Comparison of ENCODE assay signal across 21 cellular contexts in the genomic region with DNA sequence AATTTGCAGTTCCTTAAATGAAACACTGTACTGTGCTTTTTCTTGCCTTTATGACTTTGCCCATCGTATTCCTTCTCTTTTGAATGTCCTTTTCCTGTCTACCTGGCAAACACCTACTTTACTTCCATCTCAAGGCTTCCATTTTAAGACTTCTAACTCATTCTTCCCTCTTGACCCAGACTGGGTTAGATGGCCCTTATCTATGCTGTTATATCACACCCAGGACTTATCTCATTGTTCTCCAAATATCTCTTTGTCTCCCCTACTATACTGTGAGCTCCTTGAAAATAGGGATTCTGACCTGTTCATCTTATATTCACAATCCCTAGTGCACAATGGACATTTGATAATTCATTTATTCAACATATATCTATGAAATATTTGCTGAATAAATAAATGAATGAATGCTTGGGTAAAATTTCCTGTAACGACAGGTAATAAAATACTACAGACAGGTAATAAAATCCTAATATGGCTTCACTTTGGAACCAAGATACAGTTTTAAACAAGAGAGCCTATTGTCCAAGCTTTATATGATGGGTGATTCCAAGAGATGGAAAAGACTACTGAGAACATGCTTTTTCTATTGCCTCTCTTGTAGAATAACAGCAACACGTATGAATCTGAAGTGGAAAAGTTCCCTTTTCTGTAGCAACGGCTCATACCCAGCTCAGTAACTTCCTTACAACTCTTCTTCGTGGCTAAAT. TPM values are rescaled to one million over a fixed set of nuclear protein-coding genes. Genes with fewer than 3 reads are reported as not detected.
"Had no signal": no experiment of that assay in that cellular context is flagged by ENCODE, and none has a peak within 500 bp of the region (broad histone marks: within the 10 kb centered on the region; RNA-seq: fewer than 3 reads in every experiment).

No MANE protein-coding gene starts in this region.

- H3K9me3 ChIP-seq: SJSA1 had no signal

- DNase-seq: activated CD4-positive, alpha-beta memory T cell treated with anti-CD3 and anti-CD28 coated beads for 36 hours; activated CD4-positive, alpha-beta T cell treated with anti-CD3 and anti-CD28 coated beads, Interleukin-2, amount 10 ng/mL, durations not matched to agents 7 days and 5 days; activated CD4-positive, CD25-positive, alpha-beta regulatory T cell treated with anti-CD3 and anti-CD28 coated beads, Interleukin-2, amount 50 U/mL, for 72 hours; activated CD8-positive, alpha-beta memory T cell treated with anti-CD3 and anti-CD28 coated beads for 24 hours; activated naive CD4-positive, alpha-beta T cell treated with anti-CD3 and anti-CD28 coated beads, Interleukin-2, amount 50 U/mL, for 16 hours; activated T-cell treated with anti-CD3 and anti-CD28 coated beads, Interleukin-2, amount 50 U/mL, for 48 hours; aorta; IMR-90; KBM-7; NCI-H1105 treated with DMSO at 0.1 percent for 48 hours; NCI-H1436 treated with DMSO at 0.1 percent for 48 hours; NCI-H187 treated with DMSO at 0.1 percent for 48 hours; NCI-H2081 treated with DMSO at 0.1 percent for 48 hours; NCI-H446; NCI-H524; SHP77 had no signal

- H3K4me1 ChIP-seq: SJSA1 had no signal

- H3K27me3 ChIP-seq: SJSA1 had no signal

- H3K4me3 Mint-ChIP-seq: activated CD4-positive, alpha-beta memory T cell treated with anti-CD3 and anti-CD28 coated beads for 36 hours; activated CD4-positive, alpha-beta T cell treated with anti-CD3 and anti-CD28 coated beads, Interleukin-2, amount 10 ng/mL, durations not matched to agents 7 days and 5 days; central memory CD8-positive, alpha-beta T cell; T-helper 1 cell treated with Interleukin-12 subunit alpha and Interleukin-12 subunit beta and Interleukin-4 antibody, amounts not matched to agents 30 μg/mL and 1 μg/mL, for 36 hours; WTC11 had no signal

- H3K9me3 Mint-ChIP-seq: activated CD4-positive, alpha-beta memory T cell treated with anti-CD3 and anti-CD28 coated beads for 36 hours; activated CD4-positive, alpha-beta T cell treated with anti-CD3 and anti-CD28 coated beads, Interleukin-2, amount 10 ng/mL, durations not matched to agents 7 days and 5 days; activated T-helper 2 cell treated with anti-CD3 and anti-CD28 coated beads, Interferon-gamma antibody, Interleukin-2, Interleukin-4, amounts not matched to agents 10 μg/mL and 5 μg/mL and 100 μg/mL, durations not matched to agents 14 hours and 24 hours and 36 hours; central memory CD8-positive, alpha-beta T cell; T-helper 1 cell treated with Interleukin-12 subunit alpha and Interleukin-12 subunit beta and Interleukin-4 antibody, amounts not matched to agents 30 μg/mL and 1 μg/mL, for 36 hours; WTC11 had no signal

- H3K4me3 ChIP-seq: SJSA1 had no signal

- H3K4me1 Mint-ChIP-seq: central memory CD8-positive, alpha-beta T cell; WTC11 had no signal

- H3K27ac Mint-ChIP-seq: activated CD4-positive, alpha-beta memory T cell treated with anti-CD3 and anti-CD28 coated beads for 36 hours; activated CD4-positive, alpha-beta T cell treated with anti-CD3 and anti-CD28 coated beads, Interleukin-2, amount 10 ng/mL, durations not matched to agents 7 days and 5 days; activated T-helper 2 cell treated with anti-CD3 and anti-CD28 coated beads, Interferon-gamma antibody, Interleukin-2, Interleukin-4, amounts not matched to agents 10 μg/mL and 5 μg/mL and 100 μg/mL, durations not matched to agents 14 hours and 24 hours and 36 hours; T-helper 1 cell treated with Interleukin-12 subunit alpha and Interleukin-12 subunit beta and Interleukin-4 antibody, amounts not matched to agents 30 μg/mL and 1 μg/mL, for 36 hours; WTC11 had no signal

- ATAC-seq: WTC11 had no signal

- H3K27ac ChIP-seq: SJSA1 had no signal

RNA-seq across cellular contexts. Expression of gene SAXO2, which starts 22.8 kb away (rescaled TPM):
- total RNA-seq: activated T-helper 2 cell treated with anti-CD3 and anti-CD28 coated beads, Interferon-gamma antibody, Interleukin-2, Interleukin-4, amounts not matched to agents 10 μg/mL and 5 μg/mL and 100 μg/mL, durations not matched to agents 14 hours and 24 hours and 36 hours; IMR-90 had no signal
